Comparison of ENCODE assay signal across 1 cellular context in genomic region chr19:45867241-45867640, GRCh38.
A peak's percentile ranks its signal among the peaks of the same experiment; 100 is the strongest.
TF ChIP-seq lines count a peak whose summit lies in the region.

No MANE protein-coding gene starts in this region.

TF ChIP-seq in HepG2, 621 proteins besides CTCF, POLR2A, EP300 and RAD21:
- TF ChIP-seq POLR2G (IDR thresholded peaks at IDR 0.05; ENCODE audit: low read depth, low read length), result 0 out of 2 replicates have a peak, but pooled peaks have one; percentile 13
